ENCODE assay signal across 28 cellular contexts in genomic region chr16:6918661-6919060, GRCh38.
"Had no signal": no experiment of that assay in that cellular context is flagged by ENCODE, and none has a peak within 500 bp of the region (broad histone marks: within the 10 kb centered on the region; RNA-seq: fewer than 3 reads in every experiment).

No MANE protein-coding gene starts in this region.

- H3K4me1 ChIP-seq: adrenal gland, body of pancreas, heart left ventricle had no signal

- H3K27ac ChIP-seq: adrenal gland, body of pancreas, coronary artery, heart left ventricle had no signal

- ATAC-seq: activated CD4-positive, alpha-beta T cell treated with anti-CD3 and anti-CD28 coated beads for 36 hours; activated CD8-positive, alpha-beta memory T cell treated with anti-CD3 and anti-CD28 coated beads, Interleukin-2, amount 10 ng/mL, durations not matched to agents 7 days and 5 days; activated CD8-positive, alpha-beta T cell treated with anti-CD3 and anti-CD28 coated beads, Interleukin-2, amount 10 ng/mL, durations not matched to agents 7 days and 5 days; activated naive CD8-positive, alpha-beta T cell treated with anti-CD3 and anti-CD28 coated beads, Interleukin-2, amount 50 U/mL, for 24 hours; body of pancreas; esophagus mucosa; heart left ventricle; T-helper 17 cell had no signal

- H3K9me3 ChIP-seq: adrenal gland, body of pancreas had no signal

- H3K36me3 ChIP-seq: adrenal gland, heart left ventricle had no signal

- H3K4me3 ChIP-seq: adrenal gland, body of pancreas, coronary artery, dorsolateral prefrontal cortex, heart left ventricle had no signal

- DNase-seq: activated CD4-positive, alpha-beta memory T cell treated with anti-CD3 and anti-CD28 coated beads for 36 hours; activated CD4-positive, alpha-beta T cell treated with anti-CD3 and anti-CD28 coated beads for 36 hours; activated CD4-positive, alpha-beta T cell treated with anti-CD3 and anti-CD28 coated beads, Interleukin-2, amount 10 ng/mL, durations not matched to agents 24 days and 14 days; activated CD4-positive, CD25-positive, alpha-beta regulatory T cell; activated CD4-positive, CD25-positive, alpha-beta regulatory T cell treated with anti-CD3 and anti-CD28 coated beads, Interleukin-2, amount 50 U/mL, for 72 hours; activated CD8-positive, alpha-beta memory T cell treated with anti-CD3 and anti-CD28 coated beads, Interleukin-2, amount 10 ng/mL, durations not matched to agents 7 days and 5 days; activated CD8-positive, alpha-beta memory T cell treated with anti-CD3 and anti-CD28 coated beads, Interleukin-2, amount 50 U/mL, for 4 hours; activated CD8-positive, alpha-beta T cell treated with anti-CD3 and anti-CD28 coated beads, Interleukin-2, amount 10 ng/mL, durations not matched to agents 7 days and 5 days; activated effector memory CD4-positive, alpha-beta T cell treated with anti-CD3 and anti-CD28 coated beads, Interleukin-2, amount 50 U/mL, for 16 hours; activated naive CD4-positive, alpha-beta T cell treated with anti-CD3 and anti-CD28 coated beads for 36 hours; activated naive CD8-positive, alpha-beta T cell treated with anti-CD3 and anti-CD28 coated beads for 36 hours; activated naive CD8-positive, alpha-beta T cell treated with anti-CD3 and anti-CD28 coated beads, Interleukin-2, amount 50 U/mL, for 24 hours; activated T-cell treated with anti-CD3 and anti-CD28 coated beads, Interleukin-2, amount 50 U/mL, for 1 hour; activated T-cell treated with anti-CD3 and anti-CD28 coated beads, Interleukin-2, amount 50 U/mL, for 48 hours; adrenal gland; amygdala; aorta; body of pancreas; effector memory CD4-positive, alpha-beta T cell; endodermal cell; foreskin fibroblast; glutamatergic neuron; heart left ventricle; T-helper 17 cell; T1000 had no signal
